8 cellular contexts compared by ENCODE assay signal in genomic region chr18:31684279-31685096, GRCh38. TPM values are rescaled to one million over a fixed set of nuclear protein-coding genes. Genes with fewer than 3 reads are reported as not detected.
DNase-seq lines count a peak whose midpoint lies in the region; ATAC-seq, FAIRE-seq and TF ChIP-seq lines count a peak whose summit lies in the region.

TSS of gene B4GALT6 (minus strand) at chr18:31684581. CDS start at chr18:31684426, 155 bp downstream.

- H3K36me3 Mint-ChIP-seq in activated T-helper 1 cell treated with anti-CD3 and anti-CD28 coated beads, Interleukin-12 subunit alpha, Interleukin-12 subunit beta, Interleukin-2, Interleukin-4 antibody, amounts not matched to agents 30 ng/mL and 10 ng/mL and 1 ng/mL, durations not matched to agents 14 hours and 24 hours and 36 hours (ENCODE audit: low read depth) = no peaks in the 10 kb centered on the region
- H3K36me3 Mint-ChIP-seq in neural progenitor cell = peaks cover 3% of the 10 kb centered on the region

- H3K9ac ChIP-seq in neural progenitor cell = peak within 1 kb of the TSS; percentile 4

- H3K27ac ChIP-seq in A673 (ENCODE audit: low read depth, low read length, poor library complexity, severe bottlenecking) (peak within 1 kb of the TSS; percentile 56), neural progenitor cell (peak within 1 kb of the TSS; percentile 88)

- H3K36me3 ChIP-seq in A673 (ENCODE audit: insufficient read depth, low read length, poor library complexity, severe bottlenecking) (no peaks in the 10 kb centered on the region), neural progenitor cell (no peaks in the 10 kb centered on the region)

- POLR2A ChIA-PET in A673 (lab: Charles Lee; ENCODE audit: low non-redundant PET) = no interaction called here

- BruUV-seq in A673 (replicated peaks; lab: Mats Ljungman, UMichigan) = no TSS peak

- no peak for FAIRE-seq in frontal cortex (lab: Jason Lieb, UNC)

- H3K9me3 ChIP-seq in A673 (ENCODE audit: low read depth, low read length, poor library complexity, severe bottlenecking) = no peaks in the 10 kb centered on the region
- H3K9me3 ChIP-seq in neural progenitor cell (ENCODE audit: low read depth) = no peaks in the 10 kb centered on the region

- H3K4me3 ChIP-seq in A673 (ENCODE audit: low read depth, low read length, poor library complexity, severe bottlenecking) = peak within 1 kb of the TSS; percentile 53
- peak within 1 kb of the TSS; percentile 83 for H3K4me3 ChIP-seq in neural progenitor cell

- peak within 1 kb of the TSS; percentile 91 for H3K4me3 Mint-ChIP-seq in activated T-helper 1 cell treated with anti-CD3 and anti-CD28 coated beads, Interleukin-12 subunit alpha, Interleukin-12 subunit beta, Interleukin-2, Interleukin-4 antibody, amounts not matched to agents 30 ng/mL and 10 ng/mL and 1 ng/mL, durations not matched to agents 14 hours and 24 hours and 36 hours
- peak within 1 kb of the TSS; percentile 99 for H3K4me3 Mint-ChIP-seq in neural progenitor cell

- peaks cover 4% of the 10 kb centered on the region for H4K20me1 ChIP-seq in neural progenitor cell (ENCODE audit: low read depth)

- TF ChIP-seq CTCF in A673 (conservative IDR thresholded peaks at IDR 0.05; ENCODE audit: low read depth, low read length) = no peak
- no peak for TF ChIP-seq CTCF in GM13977 (IDR thresholded peaks at IDR 0.05; ENCODE audit: extremely low read depth, insufficient read depth, missing control alignments)
- no peak for TF ChIP-seq CTCF in neural progenitor cell (IDR thresholded peaks at IDR 0.05)

- peak within 1 kb of the TSS; percentile 95 for H3K4me2 ChIP-seq in neural progenitor cell

- H3K9me3 Mint-ChIP-seq in activated T-helper 1 cell treated with anti-CD3 and anti-CD28 coated beads, Interleukin-12 subunit alpha, Interleukin-12 subunit beta, Interleukin-2, Interleukin-4 antibody, amounts not matched to agents 30 ng/mL and 10 ng/mL and 1 ng/mL, durations not matched to agents 14 hours and 24 hours and 36 hours = no peaks in the 10 kb centered on the region
- H3K9me3 Mint-ChIP-seq in neural progenitor cell = no peaks in the 10 kb centered on the region

- intact Hi-C loops in A673 (cut with micrococcal nuclease; ENCODE audit: unreplicated experiment) = no loop called here
- intact Hi-C loops in activated T-helper 1 cell treated with anti-CD3 and anti-CD28 coated beads, Interleukin-12 subunit alpha, Interleukin-12 subunit beta, Interleukin-2, Interleukin-4 antibody, amounts not matched to agents 30 ng/mL and 10 ng/mL and 1 ng/mL, durations not matched to agents 14 hours and 24 hours and 36 hours (cut with micrococcal nuclease) = loop anchor here (1.0 to 10.0 kb wide), 3 partner anchors 25 to 400 kb away; no protein-coding TSS in a partner anchor

- H3F3A ChIP-seq in neural progenitor cell (ENCODE audit: low read depth) = peaks cover 47% of the 10 kb centered on the region

- peak; percentile 41 for ATAC-seq in HG02763 (IDR thresholded peaks at IDR 0.05; ENCODE audit: unreplicated experiment)

- H3K4me1 Mint-ChIP-seq in activated T-helper 1 cell treated with anti-CD3 and anti-CD28 coated beads, Interleukin-12 subunit alpha, Interleukin-12 subunit beta, Interleukin-2, Interleukin-4 antibody, amounts not matched to agents 30 ng/mL and 10 ng/mL and 1 ng/mL, durations not matched to agents 14 hours and 24 hours and 36 hours (ENCODE audit: low read depth) = peaks cover 14% of the 10 kb centered on the region
- peaks cover 39% of the 10 kb centered on the region for H3K4me1 Mint-ChIP-seq in neural progenitor cell

- H3K27ac Mint-ChIP-seq in activated T-helper 1 cell treated with anti-CD3 and anti-CD28 coated beads, Interleukin-12 subunit alpha, Interleukin-12 subunit beta, Interleukin-2, Interleukin-4 antibody, amounts not matched to agents 30 ng/mL and 10 ng/mL and 1 ng/mL, durations not matched to agents 14 hours and 24 hours and 36 hours = peak within 1 kb of the TSS; percentile 89
- peak within 1 kb of the TSS; percentile 92 for H3K27ac Mint-ChIP-seq in neural progenitor cell

- peaks cover 50% of the 10 kb centered on the region for H3K27me3 Mint-ChIP-seq in activated T-helper 1 cell treated with anti-CD3 and anti-CD28 coated beads, Interleukin-12 subunit alpha, Interleukin-12 subunit beta, Interleukin-2, Interleukin-4 antibody, amounts not matched to agents 30 ng/mL and 10 ng/mL and 1 ng/mL, durations not matched to agents 14 hours and 24 hours and 36 hours (ENCODE audit: insufficient read depth)
- H3K27me3 Mint-ChIP-seq in neural progenitor cell (ENCODE audit: insufficient read depth, low read depth) = peaks cover 7% of the 10 kb centered on the region

- H3K4me1 ChIP-seq in A673 (ENCODE audit: insufficient read depth, low read length, poor library complexity, severe bottlenecking) (no peaks in the 10 kb centered on the region), neural progenitor cell (peaks cover 37% of the 10 kb centered on the region)

- CTCF ChIA-PET in A673 (lab: Charles Lee) = no interaction called here

- H3K27me3 ChIP-seq in A673 (replicated peaks; ENCODE audit: insufficient read depth, low read depth, low read length, poor library complexity) (peaks cover 37% of the 10 kb centered on the region), neural progenitor cell (no peaks in the 10 kb centered on the region)

- in situ Hi-C loops in GM13977 (cut with MboI; ENCODE audit: low pct_unique_long_range_greater_than_20kb, low sequenced_read_pairs, unreplicated experiment) = no loop called here

- DNase-seq in A673 (ENCODE audit: low spot score) (no peak), GM13977 (ENCODE audit: low spot score) (peak; percentile 84), NCI-H2171 (lab: John Stamatoyannopoulos, UW) (peak; percentile 34), frontal cortex (ENCODE audit: low spot score in 2 of 2) (peak; percentile 39), neural progenitor cell (ENCODE audit: low spot score) (peak; percentile 92), NK-92 (lab: John Stamatoyannopoulos, UW; ENCODE audit: unreplicated experiment) (no peak)
- DNase-seq in activated T-helper 1 cell treated with anti-CD3 and anti-CD28 coated beads, Interleukin-12 subunit alpha, Interleukin-12 subunit beta, Interleukin-2, Interleukin-4 antibody, amounts not matched to agents 30 ng/mL and 10 ng/mL and 1 ng/mL, durations not matched to agents 14 hours and 24 hours and 36 hours (ENCODE audit: low spot score) = no peak

- peak within 1 kb of the TSS; percentile 69 for H2AFZ ChIP-seq in neural progenitor cell (replicated peaks)

- H3K79me2 ChIP-seq in neural progenitor cell (ENCODE audit: low read depth) = peaks cover 46% of the 10 kb centered on the region

RNA-seq across cellular contexts. Expression of gene B4GALT6, which starts in this region (rescaled TPM):
- 5.7 and 6.0 TPM in 2 replicates for total RNA-seq in A673 (2021)
- 1.8 and 3.0 TPM in 2 replicates for total RNA-seq in activated T-helper 1 cell treated with anti-CD3 and anti-CD28 coated beads, Interleukin-12 subunit alpha, Interleukin-12 subunit beta, Interleukin-2, Interleukin-4 antibody, amounts not matched to agents 30 ng/mL and 10 ng/mL and 1 ng/mL, durations not matched to agents 14 hours and 24 hours and 36 hours
- total RNA-seq in frontal cortex = 7.7 TPM
- 11.2 and 16.3 TPM in 2 replicates for total RNA-seq in neural progenitor cell (ENCODE audit: low replicate concordance)

Comparison
In these comparisons a context has a peak if more than half of its experiments do, and no peak if none do; other contexts are left out.
1. DNase-seq: peak in GM13977 (single experiment), NCI-H2171 (single experiment), frontal cortex (2 of 2) and neural progenitor cell (single experiment); none in A673 (single experiment), activated T-helper 1 cell treated with anti-CD3 and anti-CD28 coated beads, Interleukin-12 subunit alpha, Interleukin-12 subunit beta, Interleukin-2, Interleukin-4 antibody, amounts not matched to agents 30 ng/mL and 10 ng/mL and 1 ng/mL, durations not matched to agents 14 hours and 24 hours and 36 hours (single experiment) and NK-92 (single experiment).